2 cellular contexts compared by ENCODE assay signal in genomic region chr19:11880598-11880997, GRCh38.
TF ChIP-seq lines count a peak whose summit lies in the region.

No MANE protein-coding gene starts in this region.

TF ChIP-seq in HepG2, 621 proteins besides CTCF, POLR2A, EP300 and RAD21:
- TF ChIP-seq ZBTB2 (CRISPR knock-in tag; IDR thresholded peaks at IDR 0.05; ENCODE audit: low read depth) (no peak), STAG1 (CRISPR knock-in tag; IDR thresholded peaks at IDR 0.05) (no peak), ZSCAN29 (CRISPR knock-in tag; conservative IDR thresholded peaks at IDR 0.05) (no peak), JDP2 (CRISPR knock-in tag; IDR thresholded peaks at IDR 0.05; ENCODE audit: borderline replicate concordance) (no peak), HNRNPL (IDR thresholded peaks at IDR 0.05; ENCODE audit: low read depth, low read length) (no peak), ZFP90 (CRISPR knock-in tag; IDR thresholded peaks at IDR 0.05; ENCODE audit: borderline replicate concordance) (no peak), TARDBP (CRISPR knock-in tag; IDR thresholded peaks at IDR 0.05) (no peak), ZNF496 (CRISPR knock-in tag; IDR thresholded peaks at IDR 0.05; ENCODE audit: insufficient replicate concordance) (no peak), SIN3B (IDR thresholded peaks at IDR 0.05; ENCODE audit: low read length) (no peak), ZNF749 (CRISPR knock-in tag; IDR thresholded peaks at IDR 0.05; ENCODE audit: borderline replicate concordance) (no peak), KAT7 (CRISPR knock-in tag; IDR thresholded peaks at IDR 0.05; ENCODE audit: borderline replicate concordance) (no peak), KMT2A (CRISPR knock-in tag; IDR thresholded peaks at IDR 0.05) (no peak), SCMH1 (CRISPR knock-in tag; IDR thresholded peaks at IDR 0.05; ENCODE audit: borderline replicate concordance) (no peak), HOXA7 (CRISPR knock-in tag; IDR thresholded peaks at IDR 0.05) (no peak)
- TF ChIP-seq, protein P1, sequence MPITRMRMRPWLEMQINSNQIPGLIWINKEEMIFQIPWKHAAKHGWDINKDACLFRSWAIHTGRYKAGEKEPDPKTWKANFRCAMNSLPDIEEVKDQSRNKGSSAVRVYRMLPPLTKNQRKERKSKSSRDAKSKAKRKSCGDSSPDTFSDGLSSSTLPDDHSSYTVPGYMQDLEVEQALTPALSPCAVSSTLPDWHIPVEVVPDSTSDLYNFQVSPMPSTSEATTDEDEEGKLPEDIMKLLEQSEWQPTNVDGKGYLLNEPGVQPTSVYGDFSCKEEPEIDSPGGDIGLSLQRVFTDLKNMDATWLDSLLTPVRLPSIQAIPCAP (CRISPR knock-in tag; IDR thresholded peaks at IDR 0.05; ENCODE audit: low read depth): no peak

TF ChIP-seq in H1, 55 proteins besides CTCF, POLR2A, EP300 and RAD21:
- no peak for TF ChIP-seq TEAD4 (IDR thresholded peaks at IDR 0.05; ENCODE audit: low read depth, low read length)
- TF ChIP-seq CTBP2 (IDR thresholded peaks at IDR 0.05; ENCODE audit: borderline replicate concordance, insufficient read depth, insufficient read length, low read length): no peak
- no peak for TF ChIP-seq FOSL1 (IDR thresholded peaks at IDR 0.05; ENCODE audit: insufficient read depth, low read depth, low read length)
- no peak for TF ChIP-seq SIX5 (IDR thresholded peaks at IDR 0.05; ENCODE audit: low read depth, low read length)
- TF ChIP-seq TAF1 (IDR thresholded peaks at IDR 0.05; ENCODE audit: low read depth, low read length): no peak
- no peak for TF ChIP-seq SUZ12 (IDR thresholded peaks at IDR 0.05; ENCODE audit: low read length)
- TF ChIP-seq BRCA1 (IDR thresholded peaks at IDR 0.05; ENCODE audit: low read depth, low read length): no peak
- TF ChIP-seq TBP (IDR thresholded peaks at IDR 0.05; ENCODE audit: low read depth, low read length): no peak
- no peak for TF ChIP-seq JUND (IDR thresholded peaks at IDR 0.05; ENCODE audit: low read length)
- TF ChIP-seq, protein P2, sequence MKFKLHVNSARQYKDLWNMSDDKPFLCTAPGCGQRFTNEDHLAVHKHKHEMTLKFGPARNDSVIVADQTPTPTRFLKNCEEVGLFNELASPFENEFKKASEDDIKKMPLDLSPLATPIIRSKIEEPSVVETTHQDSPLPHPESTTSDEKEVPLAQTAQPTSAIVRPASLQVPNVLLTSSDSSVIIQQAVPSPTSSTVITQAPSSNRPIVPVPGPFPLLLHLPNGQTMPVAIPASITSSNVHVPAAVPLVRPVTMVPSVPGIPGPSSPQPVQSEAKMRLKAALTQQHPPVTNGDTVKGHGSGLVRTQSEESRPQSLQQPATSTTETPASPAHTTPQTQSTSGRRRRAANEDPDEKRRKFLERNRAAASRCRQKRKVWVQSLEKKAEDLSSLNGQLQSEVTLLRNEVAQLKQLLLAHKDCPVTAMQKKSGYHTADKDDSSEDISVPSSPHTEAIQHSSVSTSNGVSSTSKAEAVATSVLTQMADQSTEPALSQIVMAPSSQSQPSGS (IDR thresholded peaks at IDR 0.05; ENCODE audit: low read length): no peak
- TF ChIP-seq CHD2 (IDR thresholded peaks at IDR 0.05; ENCODE audit: low read length): no peak
- TF ChIP-seq BACH1 (IDR thresholded peaks at IDR 0.05; ENCODE audit: low read length): no peak
- TF ChIP-seq YY1 (IDR thresholded peaks at IDR 0.05; ENCODE audit: low read depth, low read length): no peak
- TF ChIP-seq NANOG (IDR thresholded peaks at IDR 0.05; ENCODE audit: insufficient read depth, low read depth, low read length, poor library complexity, severe bottlenecking): no peak
- no peak for TF ChIP-seq SP4 (IDR thresholded peaks at IDR 0.05; ENCODE audit: low read length)
- no peak for TF ChIP-seq SIRT6 (IDR thresholded peaks at IDR 0.05; ENCODE audit: low read length)
- no peak for TF ChIP-seq KDM1A (IDR thresholded peaks at IDR 0.05; ENCODE audit: borderline replicate concordance, low read length)
- TF ChIP-seq GTF2F1 (IDR thresholded peaks at IDR 0.05; ENCODE audit: borderline replicate concordance, low read depth, low read length): no peak
- TF ChIP-seq RBBP5 (IDR thresholded peaks at IDR 0.05; ENCODE audit: borderline replicate concordance, low read depth, low read length): no peak
- TF ChIP-seq JUN (IDR thresholded peaks at IDR 0.05; ENCODE audit: low read depth, low read length): no peak
